13 cellular contexts compared by ENCODE assay signal in the genomic region with DNA sequence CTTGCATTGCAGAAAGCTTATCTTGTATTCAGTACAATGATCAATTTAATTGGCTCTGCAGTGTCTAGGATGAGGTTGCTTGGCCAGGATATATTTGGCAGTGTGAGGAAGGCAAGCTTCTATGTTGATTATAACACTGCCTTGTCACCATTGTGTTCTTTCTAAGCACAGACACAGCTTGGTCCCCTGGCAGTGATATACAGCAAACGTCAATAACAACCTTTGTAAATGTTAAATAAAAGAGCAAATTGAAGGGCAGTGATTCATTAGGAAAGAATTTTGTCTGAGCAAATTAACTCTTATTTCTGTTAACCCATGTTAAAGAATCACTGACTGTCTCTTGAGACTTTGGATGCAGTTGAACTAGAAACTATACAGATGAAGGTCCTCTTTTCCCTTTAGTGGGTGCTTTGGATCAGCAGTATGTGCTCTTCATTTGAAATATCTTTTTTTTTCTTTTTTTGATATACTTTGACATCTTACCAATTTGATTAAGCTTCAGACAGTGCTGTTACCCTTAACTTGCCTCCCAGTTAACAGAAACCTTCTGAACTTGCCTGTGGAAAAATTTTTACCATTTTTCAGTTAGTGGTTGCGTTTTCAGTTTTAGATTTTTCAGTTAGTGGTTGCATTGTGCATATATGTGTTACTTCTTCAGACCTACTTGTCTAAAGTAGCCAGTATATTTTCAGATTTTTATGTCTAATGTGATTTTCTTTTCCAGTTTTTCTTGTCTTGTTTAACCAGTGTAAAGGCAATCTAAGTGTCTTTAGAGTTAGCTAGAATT.
DNase-seq lines count a peak whose midpoint lies in the region; ATAC-seq, FAIRE-seq and TF ChIP-seq lines count a peak whose summit lies in the region.
"Had no signal": no experiment of that assay in that cellular context is flagged by ENCODE, and none has a peak within 500 bp of the region (broad histone marks: within the 10 kb centered on the region; RNA-seq: fewer than 3 reads in every experiment).

No MANE protein-coding gene starts in this region.

- H3K36me3 Mint-ChIP-seq in astrocyte (ENCODE audit: low read depth, unreplicated experiment) = no peaks in the 10 kb centered on the region

- no peaks in the 10 kb centered on the region for H3K9me3 Mint-ChIP-seq in astrocyte (ENCODE audit: unreplicated experiment)
- H3K9me3 Mint-ChIP-seq: dendritic cell treated with granulocyte-macrophage colony-stimulating factor and Interleukin-4, amounts not matched to agents 40 ng/mL and 50 ng/mL, for 4 days had no signal

- H3K27ac ChIP-seq in astrocyte (ENCODE audit: low read depth, low read length) = peak overlapping the region; percentile 8
- H3K27ac ChIP-seq in left lung = no peak overlapping the region
- H3K27ac ChIP-seq: neutrophil, thoracic aorta had no signal

- H3K9ac ChIP-seq in astrocyte (ENCODE audit: low read length) = no peak overlapping the region

- peak; percentile 78 for DNase-seq in Ammon's horn (ENCODE audit: low spot score)
- DNase-seq in astrocyte (ENCODE audit: low read depth) = peak; percentile 53
- no peak for DNase-seq in left lung
- no peak for DNase-seq in H54 (ENCODE audit: insufficient read length, low spot score)
- DNase-seq in activated naive CD4-positive, alpha-beta T cell (lab: John Stamatoyannopoulos, UW) = no peak
- no peak for DNase-seq in germinal center (ENCODE audit: low spot score)
- DNase-seq: COR-L47, KG1 had no signal

- H3K27ac Mint-ChIP-seq in astrocyte (ENCODE audit: unreplicated experiment) = peak overlapping the region; percentile 84
- H3K27ac Mint-ChIP-seq: dendritic cell treated with granulocyte-macrophage colony-stimulating factor and Interleukin-4, amounts not matched to agents 40 ng/mL and 50 ng/mL, for 4 days had no signal

- no peak overlapping the region for H2AFZ ChIP-seq in astrocyte (ENCODE audit: low read depth, low read length)

- TF ChIP-seq CTCF in astrocyte (IDR thresholded peaks at IDR 0.05; ENCODE audit: insufficient read depth, low read depth, low read length) = no peak
- TF ChIP-seq CTCF in left lung (IDR thresholded peaks at IDR 0.05) = no peak

- H3K27me3 ChIP-seq in astrocyte (ENCODE audit: insufficient read depth, low read length) (no peaks in the 10 kb centered on the region), left lung (no peaks in the 10 kb centered on the region)
- H3K27me3 ChIP-seq: neutrophil had no signal

- H3K9me3 ChIP-seq in astrocyte (ENCODE audit: insufficient read depth, low read depth, low read length) (no peaks in the 10 kb centered on the region), left lung (no peaks in the 10 kb centered on the region)
- H3K9me3 ChIP-seq: neutrophil, thoracic aorta had no signal

- H3K79me2 ChIP-seq in astrocyte (ENCODE audit: insufficient read depth, low read length) = peaks cover 60% of the 10 kb centered on the region

- H3K36me3 ChIP-seq in astrocyte (ENCODE audit: insufficient read depth, low read length) (no peaks in the 10 kb centered on the region), left lung (no peaks in the 10 kb centered on the region)
- H3K36me3 ChIP-seq: neutrophil, thoracic aorta had no signal

- intact Hi-C loops in left lung (cut with DNase I) = no loop called here

- peaks cover 46% of the 10 kb centered on the region for H3K4me1 Mint-ChIP-seq in astrocyte (ENCODE audit: low read depth, unreplicated experiment)

- H3K27me3 Mint-ChIP-seq in astrocyte (ENCODE audit: low read depth, unreplicated experiment) = no peaks in the 10 kb centered on the region
- H3K27me3 Mint-ChIP-seq: dendritic cell treated with granulocyte-macrophage colony-stimulating factor and Interleukin-4, amounts not matched to agents 40 ng/mL and 50 ng/mL, for 4 days had no signal

- peaks cover 30% of the 10 kb centered on the region for H4K20me1 ChIP-seq in astrocyte (ENCODE audit: insufficient read depth, low read length)

- FAIRE-seq in astrocyte (lab: Jason Lieb, UNC) (peak; percentile 9), H54 (lab: Jason Lieb, UNC) (no peak)

- ATAC-seq in HG03432 (IDR thresholded peaks at IDR 0.05; ENCODE audit: unreplicated experiment) (peak; percentile 58), left lung (peak; percentile 25), GM21717 (IDR thresholded peaks at IDR 0.05; ENCODE audit: unreplicated experiment) (no peak)

- no peak for TF ChIP-seq POLR2A in H54 (IDR thresholded peaks at IDR 0.05; ENCODE audit: low read depth, low read length)

- peak overlapping the region; percentile 21 for H3K4me2 ChIP-seq in astrocyte (ENCODE audit: low read length)

- H3K4me1 ChIP-seq in astrocyte (ENCODE audit: insufficient read depth, low read length) = peaks cover 9% of the 10 kb centered on the region
- peaks cover 15 to 25% of the 10 kb centered on the region in 2 donors for H3K4me1 ChIP-seq in left lung

- H3K4me3 Mint-ChIP-seq in astrocyte (ENCODE audit: unreplicated experiment) = no peak overlapping the region
- H3K4me3 Mint-ChIP-seq: dendritic cell treated with granulocyte-macrophage colony-stimulating factor and Interleukin-4, amounts not matched to agents 40 ng/mL and 50 ng/mL, for 4 days had no signal

- H3K4me3 ChIP-seq in astrocyte (ENCODE audit: insufficient read depth, low read depth, low read length) (no peak overlapping the region), left lung (no peak overlapping the region)
- H3K4me3 ChIP-seq: thoracic aorta had no signal

Comparison
In these comparisons a context has a peak if more than half of its experiments do, and no peak if none do; other contexts are left out.
1. DNase-seq: peak in Ammon's horn (single experiment) and astrocyte (single experiment); none in left lung (0 of 2), H54 (single experiment), activated naive CD4-positive, alpha-beta T cell (0 of 4) and germinal center (single experiment).